Comparison of ENCODE assay signal across 2 cellular contexts in the genomic region with DNA sequence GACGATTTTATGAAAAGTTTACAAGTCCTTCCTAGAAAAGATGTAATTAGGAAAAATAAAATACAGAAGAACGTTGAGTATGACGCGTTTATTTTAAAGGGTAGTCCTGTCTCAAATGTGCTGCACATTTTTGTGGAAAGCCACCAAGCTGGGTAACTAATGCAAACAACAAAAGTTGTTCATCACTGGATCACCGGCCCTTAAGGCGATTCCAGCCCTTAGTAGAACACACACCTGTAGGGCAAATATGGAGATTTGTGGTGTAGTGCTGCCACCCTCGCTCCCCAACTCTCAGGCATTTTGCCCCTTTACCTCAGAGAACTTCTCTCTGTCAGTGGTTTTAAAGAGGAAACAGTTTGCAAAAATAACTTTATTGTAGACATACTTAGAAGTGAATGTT.
TF ChIP-seq lines count a peak whose summit lies in the region.

No MANE protein-coding gene starts in this region.

TF ChIP-seq in HEK293, 187 proteins besides CTCF, POLR2A, EP300 and RAD21:
- TF ChIP-seq, protein P1, sequence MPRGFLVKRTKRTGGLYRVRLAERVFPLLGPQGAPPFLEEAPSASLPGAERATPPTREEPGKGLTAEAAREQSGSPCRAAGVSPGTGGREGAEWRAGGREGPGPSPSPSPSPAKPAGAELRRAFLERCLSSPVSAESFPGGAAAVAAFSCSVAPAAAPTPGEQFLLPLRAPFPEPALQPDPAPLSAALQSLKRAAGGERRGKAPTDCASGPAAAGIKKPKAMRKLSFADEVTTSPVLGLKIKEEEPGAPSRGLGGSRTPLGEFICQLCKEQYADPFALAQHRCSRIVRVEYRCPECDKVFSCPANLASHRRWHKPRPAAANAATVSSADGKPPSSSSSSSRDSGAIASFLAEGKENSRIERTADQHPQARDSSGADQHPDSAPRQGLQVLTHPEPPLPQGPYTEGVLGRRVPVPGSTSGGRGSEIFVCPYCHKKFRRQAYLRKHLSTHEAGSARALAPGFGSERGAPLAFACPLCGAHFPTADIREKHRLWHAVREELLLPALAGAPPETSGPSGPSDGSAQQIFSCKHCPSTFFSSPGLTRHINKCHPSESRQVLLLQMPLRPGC (tag by site-specific recombination; IDR thresholded peaks at IDR 0.05) = no peak
- TF ChIP-seq ZNF747 (tag by site-specific recombination; IDR thresholded peaks at IDR 0.05) (no peak), ZNF423 (tag by site-specific recombination; IDR thresholded peaks at IDR 0.05) (no peak), ZSCAN16 (tag by site-specific recombination; IDR thresholded peaks at IDR 0.05) (no peak), ZBTB7A (tag by site-specific recombination; IDR thresholded peaks at IDR 0.05; ENCODE audit: low read depth) (no peak), ZNF558 (tag by site-specific recombination; IDR thresholded peaks at IDR 0.05) (no peak)
- TF ChIP-seq, protein P2, sequence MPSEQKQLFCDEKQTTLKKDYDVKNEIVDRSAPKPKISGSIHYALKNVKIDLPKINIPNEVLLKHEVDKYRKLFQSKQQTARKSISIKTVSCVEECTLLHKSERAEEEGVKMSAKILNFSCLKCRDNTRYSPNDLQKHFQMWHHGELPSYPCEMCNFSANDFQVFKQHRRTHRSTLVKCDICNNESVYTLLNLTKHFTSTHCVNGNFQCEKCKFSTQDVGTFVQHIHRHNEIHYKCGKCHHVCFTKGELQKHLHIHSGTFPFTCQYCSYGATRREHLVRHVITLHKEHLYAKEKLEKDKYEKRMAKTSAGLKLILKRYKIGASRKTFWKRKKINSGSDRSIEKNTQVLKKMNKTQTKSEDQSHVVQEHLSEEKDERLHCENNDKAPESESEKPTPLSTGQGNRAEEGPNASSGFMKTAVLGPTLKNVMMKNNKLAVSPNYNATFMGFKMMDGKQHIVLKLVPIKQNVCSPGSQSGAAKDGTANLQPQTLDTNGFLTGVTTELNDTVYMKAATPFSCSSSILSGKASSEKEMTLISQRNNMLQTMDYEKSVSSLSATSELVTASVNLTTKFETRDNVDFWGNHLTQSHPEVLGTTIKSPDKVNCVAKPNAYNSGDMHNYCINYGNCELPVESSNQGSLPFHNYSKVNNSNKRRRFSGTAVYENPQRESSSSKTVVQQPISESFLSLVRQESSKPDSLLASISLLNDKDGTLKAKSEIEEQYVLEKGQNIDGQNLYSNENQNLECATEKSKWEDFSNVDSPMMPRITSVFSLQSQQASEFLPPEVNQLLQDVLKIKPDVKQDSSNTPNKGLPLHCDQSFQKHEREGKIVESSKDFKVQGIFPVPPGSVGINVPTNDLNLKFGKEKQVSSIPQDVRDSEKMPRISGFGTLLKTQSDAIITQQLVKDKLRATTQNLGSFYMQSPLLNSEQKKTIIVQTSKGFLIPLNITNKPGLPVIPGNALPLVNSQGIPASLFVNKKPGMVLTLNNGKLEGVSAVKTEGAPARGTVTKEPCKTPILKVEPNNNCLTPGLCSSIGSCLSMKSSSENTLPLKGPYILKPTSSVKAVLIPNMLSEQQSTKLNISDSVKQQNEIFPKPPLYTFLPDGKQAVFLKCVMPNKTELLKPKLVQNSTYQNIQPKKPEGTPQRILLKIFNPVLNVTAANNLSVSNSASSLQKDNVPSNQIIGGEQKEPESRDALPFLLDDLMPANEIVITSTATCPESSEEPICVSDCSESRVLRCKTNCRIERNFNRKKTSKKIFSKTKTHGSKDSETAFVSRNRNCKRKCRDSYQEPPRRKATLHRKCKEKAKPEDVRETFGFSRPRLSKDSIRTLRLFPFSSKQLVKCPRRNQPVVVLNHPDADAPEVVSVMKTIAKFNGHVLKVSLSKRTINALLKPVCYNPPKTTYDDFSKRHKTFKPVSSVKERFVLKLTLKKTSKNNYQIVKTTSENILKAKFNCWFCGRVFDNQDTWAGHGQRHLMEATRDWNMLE (tag by site-specific recombination; conservative IDR thresholded peaks at IDR 0.05; ENCODE audit: low read depth) = no peak

TF ChIP-seq in GM12878, 131 proteins besides CTCF, POLR2A, EP300 and RAD21 (continued from another document):
- TF ChIP-seq, protein P3, sequence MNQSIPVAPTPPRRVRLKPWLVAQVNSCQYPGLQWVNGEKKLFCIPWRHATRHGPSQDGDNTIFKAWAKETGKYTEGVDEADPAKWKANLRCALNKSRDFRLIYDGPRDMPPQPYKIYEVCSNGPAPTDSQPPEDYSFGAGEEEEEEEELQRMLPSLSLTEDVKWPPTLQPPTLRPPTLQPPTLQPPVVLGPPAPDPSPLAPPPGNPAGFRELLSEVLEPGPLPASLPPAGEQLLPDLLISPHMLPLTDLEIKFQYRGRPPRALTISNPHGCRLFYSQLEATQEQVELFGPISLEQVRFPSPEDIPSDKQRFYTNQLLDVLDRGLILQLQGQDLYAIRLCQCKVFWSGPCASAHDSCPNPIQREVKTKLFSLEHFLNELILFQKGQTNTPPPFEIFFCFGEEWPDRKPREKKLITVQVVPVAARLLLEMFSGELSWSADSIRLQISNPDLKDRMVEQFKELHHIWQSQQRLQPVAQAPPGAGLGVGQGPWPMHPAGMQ (IDR thresholded peaks at IDR 0.05; ENCODE audit: borderline replicate concordance) = no peak
- no peak for TF ChIP-seq TAF1 (IDR thresholded peaks at IDR 0.05; ENCODE audit: borderline replicate concordance, low read depth, low read length)
